28 cellular contexts compared by ENCODE assay signal in genomic region chr18:41396211-41396610, GRCh38.
"Had no signal": no experiment of that assay in that cellular context is flagged by ENCODE, and none has a peak within 500 bp of the region (broad histone marks: within the 10 kb centered on the region; RNA-seq: fewer than 3 reads in every experiment).

No MANE protein-coding gene starts in this region.

- DNase-seq: activated CD4-positive, alpha-beta T cell treated with anti-CD3 and anti-CD28 coated beads for 36 hours; activated CD4-positive, alpha-beta T cell treated with anti-CD3 and anti-CD28 coated beads, Interleukin-2, amount 50 U/mL, for 4 hours; activated CD4-positive, CD25-positive, alpha-beta regulatory T cell; activated effector memory CD4-positive, alpha-beta T cell treated with Interleukin-2 at 50 U/mL for 16 hours; activated naive CD4-positive, alpha-beta T cell treated with Interleukin-2 at 50 U/mL for 16 hours; activated T-cell treated with anti-CD3 and anti-CD28 coated beads for 4 hours; activated T-cell treated with anti-CD3 and anti-CD28 coated beads, Interleukin-2, amount 50 U/mL, for 72 hours; aorta; body of pancreas; dermis blood vessel endothelial cell; effector CD8-positive, alpha-beta T cell; gastrocnemius medialis; glutamatergic neuron; kidney; left colon; midbrain; naive thymus-derived CD4-positive, alpha-beta T cell; nucleus accumbens; pancreas; retina; stimulated activated CD4-positive, alpha-beta T cell treated with anti-CD3 and anti-CD28 coated beads, Interleukin-4, amount 100 ng/mL, for 24 hours; thyroid gland; upper lobe of left lung had no signal

- H3K4me3 ChIP-seq: body of pancreas, gastrocnemius medialis, pancreas, prostate gland, skin epidermis, thyroid gland, upper lobe of left lung, vagina had no signal

- H3K4me1 ChIP-seq: gastrocnemius medialis, pancreas, prostate gland, thyroid gland, upper lobe of left lung, vagina had no signal

- FAIRE-seq: colon, endometrium, kidney, pancreas had no signal

- H3K27me3 ChIP-seq: body of pancreas, gastrocnemius medialis, pancreas, thyroid gland, upper lobe of left lung, vagina had no signal

- H3K36me3 ChIP-seq: gastrocnemius medialis, pancreas, prostate gland, thyroid gland, upper lobe of left lung, vagina had no signal

- H3K27ac ChIP-seq: body of pancreas, gastrocnemius medialis, pancreas, prostate gland, skin epidermis, thyroid gland, upper lobe of left lung, vagina had no signal

- H3K9me3 ChIP-seq: body of pancreas, gastrocnemius medialis, pancreas, prostate gland, thyroid gland, upper lobe of left lung, vagina had no signal
